ENCODE assay signal across 19 cellular contexts in genomic region chr15:85741021-85741421, GRCh38. TPM values are rescaled to one million over a fixed set of nuclear protein-coding genes. Genes with fewer than 3 reads are reported as not detected.
DNase-seq lines count a peak whose midpoint lies in the region; ATAC-seq and TF ChIP-seq lines count a peak whose summit lies in the region.
"Had no signal": no experiment of that assay in that cellular context is flagged by ENCODE, and none has a peak within 500 bp of the region (broad histone marks: within the 10 kb centered on the region; RNA-seq: fewer than 3 reads in every experiment).

No MANE protein-coding gene starts in this region.

- H3K9me3 ChIP-seq in IMR-90 (ENCODE audit: control insufficient read depth, insufficient read depth, low read length): no peaks in the 10 kb centered on the region
- no peaks in the 10 kb centered on the region for H3K9me3 ChIP-seq in gastroesophageal sphincter
- H3K9me3 ChIP-seq: vagina had no signal

- peaks cover 4% of the 10 kb centered on the region; the same call in 1 of the 2 replicates for H3K4me1 ChIP-seq in IMR-90 (ENCODE audit: control insufficient read depth, insufficient read depth, low read length)
- peaks cover 3 to 39% (median 9%) of the 10 kb centered on the region in 3 donors for H3K4me1 ChIP-seq in gastroesophageal sphincter

- H2AK5ac ChIP-seq in IMR-90 (ENCODE audit: low read depth, low read length): no peak overlapping the region

- no peak overlapping the region for H3K4ac ChIP-seq in IMR-90 (ENCODE audit: low read depth, low read length)

- BruUV-seq in IMR-90 (replicated peaks; lab: Mats Ljungman, UMichigan): no TSS peak

- intact Hi-C loops in IMR-90 (cut with micrococcal nuclease): loop anchor here (5.0 kb wide), 1 partner anchor 51 kb away; the partner anchor contains the start of gene KLHL25

- H2BK15ac ChIP-seq in IMR-90 (ENCODE audit: low read depth, low read length): no peak overlapping the region

- H4K20me1 ChIP-seq in IMR-90 (ENCODE audit: insufficient read depth, low read length): no peaks in the 10 kb centered on the region; the same call in 1 of the 2 replicates

- H3K36me3 ChIP-seq in IMR-90 (ENCODE audit: control insufficient read depth, insufficient read depth, low read length): peaks cover 39% of the 10 kb centered on the region
- H3K36me3 ChIP-seq in gastroesophageal sphincter: peaks cover 5 to 98% of the 10 kb centered on the region in 2 donors

- CTCF ChIA-PET in IMR-90 (lab: Yijun Ruan, JAX): no interaction called here

- H3K4me1 Mint-ChIP-seq in stimulated activated effector memory CD8-positive, alpha-beta T cell treated with anti-CD3 and anti-CD28 coated beads, Interleukin-12 subunit alpha, Interleukin-12 subunit beta, amount 100 ng/mL, for 72 hours: no peaks in the 10 kb centered on the region
- peaks cover 9% of the 10 kb centered on the region for H3K4me1 Mint-ChIP-seq in type B pancreatic cell (ENCODE audit: unreplicated experiment)
- H3K4me1 Mint-ChIP-seq: activated naive CD4-positive, alpha-beta T cell treated with anti-CD3 and anti-CD28 coated beads, Interleukin-2, amount 10 ng/mL, durations not matched to agents 7 days and 5 days had no signal

- no peak overlapping the region for H3K14ac ChIP-seq in IMR-90 (replicated peaks; ENCODE audit: low read depth, low read length)

- no peaks in the 10 kb centered on the region for H3K9me3 Mint-ChIP-seq in stimulated activated effector memory CD8-positive, alpha-beta T cell treated with anti-CD3 and anti-CD28 coated beads, Interleukin-12 subunit alpha, Interleukin-12 subunit beta, amount 100 ng/mL, for 72 hours
- no peaks in the 10 kb centered on the region for H3K9me3 Mint-ChIP-seq in type B pancreatic cell
- H3K9me3 Mint-ChIP-seq: activated naive CD4-positive, alpha-beta T cell treated with anti-CD3 and anti-CD28 coated beads, Interleukin-2, amount 10 ng/mL, durations not matched to agents 7 days and 5 days had no signal

- peak overlapping the region; percentile 32 for H3K27ac Mint-ChIP-seq in stimulated activated effector memory CD8-positive, alpha-beta T cell treated with anti-CD3 and anti-CD28 coated beads, Interleukin-12 subunit alpha, Interleukin-12 subunit beta, amount 100 ng/mL, for 72 hours
- no peak overlapping the region for H3K27ac Mint-ChIP-seq in type B pancreatic cell
- H3K27ac Mint-ChIP-seq: activated naive CD4-positive, alpha-beta T cell treated with anti-CD3 and anti-CD28 coated beads, Interleukin-2, amount 10 ng/mL, durations not matched to agents 7 days and 5 days had no signal

- H3K79me1 ChIP-seq in IMR-90 (ENCODE audit: low read depth in 1 of 2, low read length in 2 of 2): peaks cover 0 to 5% of the 10 kb centered on the region in 2 experiments; a peak in 1 of 4 replicates

- no peak overlapping the region for H2AK9ac ChIP-seq in IMR-90 (replicated peaks; ENCODE audit: low read depth, low read length, poor library complexity)

- H2AFZ ChIP-seq in IMR-90 (replicated peaks; ENCODE audit: low read length, poor library complexity): peak overlapping the region; percentile 14

- 93% methylated on average over 20 of the region's 20 CpGs; no CpG with 5 or more reads in 1 of the 2 experiments for WGBS in IMR-90 (ENCODE audit: extremely low coverage in 2 of 2, insufficient read length in 1 of 2), 2 experiments
- WGBS in gastroesophageal sphincter (ENCODE audit: low coverage in 1 of 2), 2 donors: 90% methylated on average over 3 of the region's 20 CpGs; no CpG with 5 or more reads in 1 of the 2 donors

- H3K27ac ChIP-seq in IMR-90 (ENCODE audit: insufficient read depth, low read length) (no peak overlapping the region), gastroesophageal sphincter (peak overlapping the region in 3 of 4 donors; percentile 5 to 64 (median 12))
- H3K27ac ChIP-seq: WERI-Rb-1 had no signal

- no peak overlapping the region for H3K9ac ChIP-seq in IMR-90 (ENCODE audit: low read depth, low read length)

- no peak overlapping the region for H3K56ac ChIP-seq in IMR-90 (ENCODE audit: extremely low read depth, insufficient read depth, low read length)

- H3K4me3 ChIP-seq in IMR-90 (ENCODE audit: insufficient read depth, low read depth, low read length): no peak overlapping the region
- H3K4me3 ChIP-seq in gastroesophageal sphincter: no peak overlapping the region
- H3K4me3 ChIP-seq: vagina had no signal

- in situ Hi-C loops in IMR-90 (cut with MboI; ENCODE audit: low sequenced_read_pairs): no loop called here

- H3K9me1 ChIP-seq in IMR-90 (ENCODE audit: insufficient read depth, low read length): no peaks in the 10 kb centered on the region; the same call in 1 of the 2 replicates

- dilution Hi-C loops in IMR-90 (cut with HindIII; ENCODE audit: low sequenced_read_pairs, unreplicated experiment): no loop called here

- no peak for TF ChIP-seq POLR2A in IMR-90 (IDR thresholded peaks at IDR 0.05; ENCODE audit: low read depth, low read length)
- TF ChIP-seq POLR2A in gastroesophageal sphincter (IDR thresholded peaks at IDR 0.05): no peak

- no peaks in the 10 kb centered on the region for H3K27me3 Mint-ChIP-seq in type B pancreatic cell
- H3K27me3 Mint-ChIP-seq: activated naive CD4-positive, alpha-beta T cell treated with anti-CD3 and anti-CD28 coated beads, Interleukin-2, amount 10 ng/mL, durations not matched to agents 7 days and 5 days had no signal

- H3K4me2 ChIP-seq in IMR-90 (ENCODE audit: low read depth, low read length): no peak overlapping the region

- peak; percentile 33 for DNase-seq in activated effector memory CD4-positive, alpha-beta T cell treated with anti-CD3 and anti-CD28 coated beads, Interleukin-2, amount 50 U/mL, for 16 hours
- no peak for DNase-seq in activated effector memory CD4-positive, alpha-beta T cell treated with Interleukin-2 at 50 U/mL for 16 hours
- DNase-seq in IMR-90 (no peak), type B pancreatic cell (ENCODE audit: extremely low spot score, unreplicated experiment) (no peak)
- no peak for DNase-seq in stimulated activated effector memory CD8-positive, alpha-beta T cell treated with anti-CD3 and anti-CD28 coated beads, Interleukin-12 subunit alpha, Interleukin-12 subunit beta, amount 100 ng/mL, for 72 hours (ENCODE audit: low spot score in 2 of 2)
- DNase-seq in stimulated activated CD4-positive, alpha-beta T cell treated with anti-CD3 and anti-CD28 coated beads, Interleukin-2, amount 100 ng/mL, for 48 hours: no peak
- DNase-seq: activated CD4-positive, alpha-beta T cell treated with anti-CD3 and anti-CD28 coated beads, Interleukin-2, amount 50 U/mL, for 4 hours; activated naive CD4-positive, alpha-beta T cell treated with anti-CD3 and anti-CD28 coated beads, Interleukin-2, amount 10 ng/mL, durations not matched to agents 7 days and 5 days; aorta; C1 segment of cervical spinal cord; Calu3; effector CD4-positive, alpha-beta T cell; foreskin melanocyte; mammary epithelial cell; WERI-Rb-1 had no signal

- no peak overlapping the region for H3K23ac ChIP-seq in IMR-90 (ENCODE audit: low read depth, low read length)

- peaks cover 100% of the 10 kb centered on the region for H3K36me3 Mint-ChIP-seq in stimulated activated effector memory CD8-positive, alpha-beta T cell treated with anti-CD3 and anti-CD28 coated beads, Interleukin-12 subunit alpha, Interleukin-12 subunit beta, amount 100 ng/mL, for 72 hours
- peaks cover 23% of the 10 kb centered on the region for H3K36me3 Mint-ChIP-seq in type B pancreatic cell

- H2BK20ac ChIP-seq in IMR-90 (ENCODE audit: low read depth, low read length): no peak overlapping the region

- TF ChIP-seq RAD21 in IMR-90 (IDR thresholded peaks at IDR 0.05; ENCODE audit: low read length): no peak

- H2BK5ac ChIP-seq in IMR-90 (ENCODE audit: low read depth, low read length, poor library complexity, severe bottlenecking): no peak overlapping the region

- no peak overlapping the region for H3K18ac ChIP-seq in IMR-90 (ENCODE audit: low read depth, low read length)

- H2BK120ac ChIP-seq in IMR-90 (ENCODE audit: low read depth, low read length): no peak overlapping the region

- H3K27me3 ChIP-seq in IMR-90 (ENCODE audit: control insufficient read depth, insufficient read depth, low read length) (no peaks in the 10 kb centered on the region), gastroesophageal sphincter (no peaks in the 10 kb centered on the region)
- H3K27me3 ChIP-seq: vagina had no signal

- POLR2A ChIA-PET in IMR-90 (lab: Charles Lee; ENCODE audit: unreplicated experiment): no interaction called here

- no peak overlapping the region for H3K4me3 Mint-ChIP-seq in stimulated activated effector memory CD8-positive, alpha-beta T cell treated with anti-CD3 and anti-CD28 coated beads, Interleukin-12 subunit alpha, Interleukin-12 subunit beta, amount 100 ng/mL, for 72 hours
- H3K4me3 Mint-ChIP-seq in type B pancreatic cell: no peak overlapping the region
- H3K4me3 Mint-ChIP-seq: activated naive CD4-positive, alpha-beta T cell treated with anti-CD3 and anti-CD28 coated beads, Interleukin-2, amount 10 ng/mL, durations not matched to agents 7 days and 5 days had no signal

- H4K91ac ChIP-seq in IMR-90 (ENCODE audit: insufficient read depth, low read depth, low read length): no peak overlapping the region

- TF ChIP-seq CTCF in IMR-90 (conservative IDR thresholded peaks at IDR 0.05; ENCODE audit: low read depth, low read length) (no peak), gastroesophageal sphincter (IDR thresholded peaks at IDR 0.05) (no peak), type B pancreatic cell (conservative IDR thresholded peaks at IDR 0.05) (no peak)

- H4K8ac ChIP-seq in IMR-90 (ENCODE audit: low read depth in 2 of 2, low read length in 2 of 2): no peak overlapping the region

- no peak for ATAC-seq in IMR-90 (ENCODE audit: low read depth)
- ATAC-seq in gastroesophageal sphincter: no peak
- ATAC-seq in stimulated activated effector memory CD8-positive, alpha-beta T cell treated with anti-CD3 and anti-CD28 coated beads, Interleukin-12 subunit alpha, Interleukin-12 subunit beta, amount 100 ng/mL, for 72 hours: no peak
- no peak for ATAC-seq in HG03196 (IDR thresholded peaks at IDR 0.05; ENCODE audit: unreplicated experiment)
- ATAC-seq: esophagus mucosa had no signal

- no peak for TF ChIP-seq EP300 in gastroesophageal sphincter (IDR thresholded peaks at IDR 0.05)

- H4K5ac ChIP-seq in IMR-90 (ENCODE audit: low read depth, low read length): no peak overlapping the region

TF ChIP-seq in IMR-90, 13 proteins besides CTCF, POLR2A, EP300 and RAD21 (continues in another document):
- no peak for TF ChIP-seq MXI1 (IDR thresholded peaks at IDR 0.05; ENCODE audit: borderline replicate concordance, low read depth, low read length)
- TF ChIP-seq CEBPB (IDR thresholded peaks at IDR 0.05; ENCODE audit: low read depth, low read length): no peak
- TF ChIP-seq RFX5 (IDR thresholded peaks at IDR 0.05; ENCODE audit: low read depth, low read length): no peak

RNA-seq across cellular contexts. Expression of gene KLHL25, which starts 53.7 kb away (rescaled TPM):
- total RNA-seq in IMR-90 (2012; rRNA removed): 2.7 and 2.8 TPM in 2 replicates
- polyA plus RNA-seq in IMR-90 (2012; rRNA removed): 5.6 and 6.6 TPM in 2 replicates
- polyA plus RNA-seq in IMR-90 (2012; cell fraction: cytosol; rRNA removed): 2.8 and 5.4 TPM in 2 replicates
- polyA plus RNA-seq in IMR-90 (2012; cell fraction: nucleus; rRNA removed; ENCODE audit: low replicate concordance): 6.6 and 15.9 TPM in 2 replicates
- total RNA-seq in gastroesophageal sphincter: 10 to 100 TPM in 3 of 4 donors, 1 to 10 TPM in 1; 8.8 to 21.3 (median 11.8) TPM
- total RNA-seq in type B pancreatic cell (ENCODE audit: low replicate concordance): 6.9 and 12.3 TPM in 2 replicates
